In genomic region chr15:95227235-95227634, GRCh38 we compare ENCODE assay signal across 2 cellular contexts.
TF ChIP-seq lines count a peak whose summit lies in the region.

No MANE protein-coding gene starts in this region.

TF ChIP-seq in GM23338, 12 proteins besides CTCF, POLR2A, EP300 and RAD21 (continued from another document):
- TF ChIP-seq REST (IDR thresholded peaks at IDR 0.05; ENCODE audit: unreplicated experiment): no peak
- TF ChIP-seq ZNF114 (CRISPR knock-in tag; IDR thresholded peaks at IDR 0.05): no peak
- TF ChIP-seq CREB1 (CRISPR knock-in tag; IDR thresholded peaks at IDR 0.05; ENCODE audit: low read depth): no peak
- no peak for TF ChIP-seq NANOG (IDR thresholded peaks at IDR 0.05; ENCODE audit: borderline replicate concordance)
- no peak for TF ChIP-seq JUNB (IDR thresholded peaks at IDR 0.05; ENCODE audit: unreplicated experiment)
- TF ChIP-seq POLR2AphosphoS5 (IDR thresholded peaks at IDR 0.05; ENCODE audit: low read depth): no peak
- TF ChIP-seq EZH2 (IDR thresholded peaks at IDR 0.05; ENCODE audit: low read depth, unreplicated experiment): no peak

TF ChIP-seq in GM12878, 131 proteins besides CTCF, POLR2A, EP300 and RAD21 (continued from another document):
- peak; percentile 77 for TF ChIP-seq SPI1 (IDR thresholded peaks at IDR 0.05; ENCODE audit: borderline replicate concordance, insufficient read depth, low read depth, low read length)
TF ChIP-seq in GM12878: peak in this region for 1.
